ENCODE assay signal across 9 cellular contexts in the genomic region with DNA sequence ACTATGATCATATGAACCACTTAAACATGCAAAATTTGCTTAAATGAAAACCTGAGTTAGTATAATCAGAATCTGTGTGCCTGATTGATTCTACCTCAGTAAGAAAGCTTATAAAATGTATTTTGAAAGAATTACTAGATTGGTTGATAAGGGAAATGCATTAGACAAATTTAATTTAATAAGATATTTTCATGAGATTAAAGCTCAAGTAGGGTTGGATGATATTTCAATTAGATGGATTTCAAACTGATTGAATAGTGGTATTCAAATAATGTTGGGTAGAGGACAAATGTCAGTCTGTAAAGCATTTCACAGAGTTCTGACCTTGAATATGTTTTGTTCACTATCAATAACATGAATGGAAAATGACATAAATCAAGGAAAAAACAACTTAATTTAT.
"Had no signal": no experiment of that assay in that cellular context is flagged by ENCODE, and none has a peak within 500 bp of the region (broad histone marks: within the 10 kb centered on the region; RNA-seq: fewer than 3 reads in every experiment).

No MANE protein-coding gene starts in this region.

- H3K36me3 ChIP-seq: HAP-1 had no signal

- H3K9me3 ChIP-seq: HAP-1 had no signal

- H3K4me2 ChIP-seq: GM23338 had no signal

- H2AFZ ChIP-seq: GM23248, GM23338 had no signal

- H3K4me1 ChIP-seq: HAP-1 had no signal

- ATAC-seq: GM23338, HCT116 had no signal

- H3K9ac ChIP-seq: GM23248 had no signal

- DNase-seq: GM23248, GOT3, H7, H9, HCEC 1CT, HFFc6 had no signal

- H3K27ac ChIP-seq: GM23248 had no signal

- H3K4me3 ChIP-seq: GM23248, GM23338, HAP-1 had no signal
